Comparison of ENCODE assay signal across 1 cellular context in genomic region chr7:51350195-51350896, GRCh38.
A peak's percentile ranks its signal among the peaks of the same experiment; 100 is the strongest.
TF ChIP-seq lines count a peak whose summit lies in the region.

No MANE protein-coding gene starts in this region.

TF ChIP-seq in HepG2, 621 proteins besides CTCF, POLR2A, EP300 and RAD21 (continued from another document):
- TF ChIP-seq ATF6 (CRISPR knock-in tag; conservative IDR thresholded peaks at IDR 0.05), result no peak
- no peak for TF ChIP-seq ZNF879 (CRISPR knock-in tag; IDR thresholded peaks at IDR 0.05)
- TF ChIP-seq GATAD2A (CRISPR knock-in tag; IDR thresholded peaks at IDR 0.05), result peak; percentile 27; the same call in 1 of the 2 replicates
- 0 out of 2 replicates have a peak, but pooled peaks have one; percentile 16 for TF ChIP-seq ELF3 (CRISPR knock-in tag; IDR thresholded peaks at IDR 0.05)
- no peak for TF ChIP-seq KAT7 (CRISPR knock-in tag; IDR thresholded peaks at IDR 0.05; ENCODE audit: borderline replicate concordance)
- no peak for TF ChIP-seq ZNF234 (CRISPR knock-in tag; conservative IDR thresholded peaks at IDR 0.05)
- TF ChIP-seq BCL3 (CRISPR knock-in tag; IDR thresholded peaks at IDR 0.05), result no peak
- TF ChIP-seq MEIS1 (CRISPR knock-in tag; IDR thresholded peaks at IDR 0.05; ENCODE audit: borderline replicate concordance), result no peak
- TF ChIP-seq HOXD1 (CRISPR knock-in tag; IDR thresholded peaks at IDR 0.05), result no peak
- 0 out of 2 replicates have a peak, but pooled peaks have one; percentile 5 for TF ChIP-seq FOSL2 (CRISPR knock-in tag; IDR thresholded peaks at IDR 0.05)
- TF ChIP-seq GATA4 (IDR thresholded peaks at IDR 0.05; ENCODE audit: borderline replicate concordance, low read depth), result no peak
- no peak for TF ChIP-seq BCL6 (CRISPR knock-in tag; IDR thresholded peaks at IDR 0.05)
- peak; percentile 37; the same call in 1 of the 2 replicates for TF ChIP-seq SIX1 (CRISPR knock-in tag; IDR thresholded peaks at IDR 0.05; ENCODE audit: borderline replicate concordance)
- TF ChIP-seq ZNF549 (CRISPR knock-in tag; IDR thresholded peaks at IDR 0.05), result no peak
- no peak for TF ChIP-seq KLF12 (CRISPR knock-in tag; IDR thresholded peaks at IDR 0.05; ENCODE audit: borderline replicate concordance)
- no peak for TF ChIP-seq NFATC3 (CRISPR knock-in tag; IDR thresholded peaks at IDR 0.05)
- TF ChIP-seq KLF16 (CRISPR knock-in tag; IDR thresholded peaks at IDR 0.05), result no peak
- TF ChIP-seq ZMAT3 (CRISPR knock-in tag; conservative IDR thresholded peaks at IDR 0.05), result no peak
- no peak for TF ChIP-seq CCAR2 (optimal IDR thresholded peaks at IDR 0.05; ENCODE audit: low read depth, low read length)
- TF ChIP-seq ZNF383 (CRISPR knock-in tag; IDR thresholded peaks at IDR 0.05; ENCODE audit: borderline replicate concordance), result no peak
- TF ChIP-seq ZNF556 (CRISPR knock-in tag; IDR thresholded peaks at IDR 0.05; ENCODE audit: borderline replicate concordance), result no peak
- TF ChIP-seq NCOA1 (CRISPR knock-in tag; IDR thresholded peaks at IDR 0.05), result no peak
- no peak for TF ChIP-seq CHD4 (IDR thresholded peaks at IDR 0.05; ENCODE audit: borderline replicate concordance, low read length)
- no peak for TF ChIP-seq PHF8 (CRISPR knock-in tag; IDR thresholded peaks at IDR 0.05)
- no peak for TF ChIP-seq ZBTB49 (CRISPR knock-in tag; IDR thresholded peaks at IDR 0.05; ENCODE audit: borderline replicate concordance)
- no peak for TF ChIP-seq RBM39 (IDR thresholded peaks at IDR 0.05; ENCODE audit: low read depth, low read length, poor library complexity, severe bottlenecking)
- no peak for TF ChIP-seq ETV6 (CRISPR knock-in tag; conservative IDR thresholded peaks at IDR 0.05)
- peak; percentile 30; the same call in 1 of the 2 replicates for TF ChIP-seq ELF1 (CRISPR knock-in tag; IDR thresholded peaks at IDR 0.05)
- TF ChIP-seq ZNF280D (CRISPR knock-in tag; IDR thresholded peaks at IDR 0.05), result no peak
- TF ChIP-seq THAP11 (CRISPR knock-in tag; IDR thresholded peaks at IDR 0.05), result 0 out of 2 replicates have a peak, but pooled peaks have one; percentile 15
- no peak for TF ChIP-seq XRCC5 (optimal IDR thresholded peaks at IDR 0.05; ENCODE audit: low read length)
- TF ChIP-seq FOXP1 (IDR thresholded peaks at IDR 0.05), result no peak
- 0 out of 2 replicates have a peak, but pooled peaks have one; percentile 9 for TF ChIP-seq FOXP1 (CRISPR knock-in tag; IDR thresholded peaks at IDR 0.05)
- no peak for TF ChIP-seq ZNF878 (CRISPR knock-in tag; IDR thresholded peaks at IDR 0.05)
- no peak for TF ChIP-seq KLF11 (CRISPR knock-in tag; IDR thresholded peaks at IDR 0.05)
- TF ChIP-seq MEIS2 (CRISPR knock-in tag; IDR thresholded peaks at IDR 0.05), result no peak
- no peak for TF ChIP-seq ZSCAN9 (CRISPR knock-in tag; IDR thresholded peaks at IDR 0.05; ENCODE audit: borderline replicate concordance)
- no peak for TF ChIP-seq EZH2 (conservative IDR thresholded peaks at IDR 0.05; ENCODE audit: low read depth, low read length)
- TF ChIP-seq IKZF1 (IDR thresholded peaks at IDR 0.05), result no peak
- no peak for TF ChIP-seq SOX5 (CRISPR knock-in tag; IDR thresholded peaks at IDR 0.05; ENCODE audit: borderline replicate concordance)
- peak; percentile 83 for TF ChIP-seq SIX4 (CRISPR knock-in tag; IDR thresholded peaks at IDR 0.05)
- no peak for TF ChIP-seq DDIT3 (CRISPR knock-in tag; IDR thresholded peaks at IDR 0.05)
- TF ChIP-seq ZMAT5 (CRISPR knock-in tag; IDR thresholded peaks at IDR 0.05; ENCODE audit: borderline replicate concordance, low read depth), result no peak
- TF ChIP-seq ZNF850 (CRISPR knock-in tag; conservative IDR thresholded peaks at IDR 0.05), result no peak
- no peak for TF ChIP-seq GFI1 (CRISPR knock-in tag; IDR thresholded peaks at IDR 0.05; ENCODE audit: borderline replicate concordance)
- TF ChIP-seq TSC22D2 (CRISPR knock-in tag; IDR thresholded peaks at IDR 0.05; ENCODE audit: borderline replicate concordance), result no peak
- TF ChIP-seq KDM5A (IDR thresholded peaks at IDR 0.05; ENCODE audit: borderline replicate concordance, low read length), result no peak
- no peak for TF ChIP-seq ZNF10 (CRISPR knock-in tag; IDR thresholded peaks at IDR 0.05; ENCODE audit: borderline replicate concordance, low read depth)
